8 cellular contexts compared by ENCODE assay signal in genomic region chr10:102504179-102504975, GRCh38. TPM values are rescaled to one million over a fixed set of nuclear protein-coding genes. Genes with fewer than 3 reads are reported as not detected.
DNase-seq lines count a peak whose midpoint lies in the region; ATAC-seq and TF ChIP-seq lines count a peak whose summit lies in the region.

No MANE protein-coding gene starts in this region.

- H3K36me3 Mint-ChIP-seq in endodermal cell (ENCODE audit: low read depth), result peaks cover 11% of the 10 kb centered on the region

- peaks cover 25% of the 10 kb centered on the region for H3K4me1 Mint-ChIP-seq in endodermal cell

- H3K4me1 ChIP-seq in HUES64 (ENCODE audit: insufficient read depth, low read length) (peaks cover 14% of the 10 kb centered on the region; the same call in 1 of the 2 replicates), endodermal cell (ENCODE audit: control insufficient read depth, insufficient read depth, low read length) (peaks cover 11% of the 10 kb centered on the region), mucosa of descending colon (ENCODE audit: low read depth) (peaks cover 14% of the 10 kb centered on the region)

- no peak for TF ChIP-seq CTCF in endodermal cell (conservative IDR thresholded peaks at IDR 0.05)
- TF ChIP-seq CTCF in mucosa of descending colon (IDR thresholded peaks at IDR 0.05), result no peak

- H3K36me3 ChIP-seq in HUES64 (ENCODE audit: insufficient read depth, low read length), result peaks cover 8% of the 10 kb centered on the region; the same call in 1 of the 2 replicates
- H3K36me3 ChIP-seq in endodermal cell (ENCODE audit: control insufficient read depth, insufficient read depth, low read length), result peaks cover 7% of the 10 kb centered on the region
- H3K36me3 ChIP-seq in mucosa of descending colon (ENCODE audit: low read depth), result peaks cover 4% of the 10 kb centered on the region

- H3K27ac Mint-ChIP-seq in endodermal cell, result peak overlapping the region; percentile 91

- intact Hi-C loops in mucosa of descending colon (cut with DNase I, micrococcal nuclease), result loop anchor here (5.0 to 10.0 kb wide), 2 partner anchors 78 to 80 kb away; no protein-coding TSS in a partner anchor

- H3K27me3 ChIP-seq in HUES64 (ENCODE audit: insufficient read depth, low read length), result peaks cover 12% of the 10 kb centered on the region
- H3K27me3 ChIP-seq in endodermal cell (ENCODE audit: control insufficient read depth, insufficient read depth, low read length, poor library complexity, severe bottlenecking), result no peaks in the 10 kb centered on the region

- DNase-seq in ACHN (peak; percentile 30), endodermal cell (peak; percentile 88), mucosa of descending colon (peak; percentile 44 to 68 (median 59)), occipital lobe (lab: John Stamatoyannopoulos, UW) (no peak), NCI-H2029 (lab: John Stamatoyannopoulos, UW) (no peak)
- peak; percentile 53 for DNase-seq in activated CD4-positive, alpha-beta T cell treated with anti-CD3 and anti-CD28 coated beads for 48 hours

- H3K9me3 Mint-ChIP-seq in endodermal cell, result no peaks in the 10 kb centered on the region

- under 1% methylated on average over 47 of the region's 47 CpGs for WGBS in HUES64
- WGBS in endodermal cell (ENCODE audit: insufficient coverage in 1 of 2, insufficient read length in 1 of 2), 2 experiments, result 0% methylated on average over 28 to 47 of the region's 47 CpGs

- ATAC-seq in mucosa of descending colon, result no peak

- peaks cover 12% of the 10 kb centered on the region for H3K27me3 Mint-ChIP-seq in endodermal cell (ENCODE audit: insufficient read depth)

- no peaks in the 10 kb centered on the region for H3K9me3 ChIP-seq in HUES64 (ENCODE audit: insufficient read depth, low read depth, low read length)
- H3K9me3 ChIP-seq in endodermal cell (ENCODE audit: control insufficient read depth, low read length), result no peaks in the 10 kb centered on the region
- H3K9me3 ChIP-seq in mucosa of descending colon, result no peaks in the 10 kb centered on the region

- in situ Hi-C loops in ACHN (cut with HindIII; ENCODE audit: low pct_ligation_motif_present, low pct_unique_long_range_greater_than_20kb, low sequenced_read_pairs), result loop anchor here (10.0 kb wide), 1 partner anchor 90 kb away; no protein-coding TSS in a partner anchor

- H3K9ac ChIP-seq in HUES64 (ENCODE audit: low read depth, low read length) (peak overlapping the region; percentile 52), endodermal cell (ENCODE audit: extremely low read depth, low read length, poor library complexity, severe bottlenecking) (peak overlapping the region; percentile 57)

- H3K27ac ChIP-seq in HUES64 (ENCODE audit: low read depth, low read length) (peak overlapping the region; percentile 15; the same call in 1 of the 2 replicates), endodermal cell (ENCODE audit: low read depth, low read length) (peak overlapping the region; percentile 53), temporal lobe (ENCODE audit: low read depth, low read length) (peak overlapping the region; percentile 34)

- H3K4me3 ChIP-seq in HUES64 (ENCODE audit: low read length), result peak overlapping the region; percentile 72
- H3K4me3 ChIP-seq in endodermal cell (ENCODE audit: low read length), result peak overlapping the region; percentile 92
- peak overlapping the region; percentile 66 for H3K4me3 ChIP-seq in mucosa of descending colon

- no peak overlapping the region for H3K4me3 Mint-ChIP-seq in endodermal cell

RNA-seq across cellular contexts. Expression of gene SUFU, which starts 0.6 kb away (rescaled TPM):
- polyA plus RNA-seq in HUES64 (2013, experiment 1 of 2), result 8.1 TPM
- polyA plus RNA-seq in HUES64 (2013, experiment 2 of 2), result 8.8 TPM
- total RNA-seq in endodermal cell (10 to 100 TPM; 19.1 to 20.6 TPM), mucosa of descending colon (10 to 100 TPM in 1 of 3 donors, 1 to 10 TPM in 2; 9.0 to 13.9 (median 9.5) TPM), temporal lobe (7.1 TPM), occipital lobe (3.1 TPM)
- 18.1 TPM for polyA plus RNA-seq in endodermal cell (2013, experiment 1 of 2)
- 17.4 TPM for polyA plus RNA-seq in endodermal cell (2013, experiment 2 of 2)

RNA-seq across cellular contexts. Expression of gene ACTR1A, which starts 1.9 kb away (rescaled TPM):
- polyA plus RNA-seq in HUES64 (2013, experiment 1 of 2), result 76.3 TPM
- polyA plus RNA-seq in HUES64 (2013, experiment 2 of 2), result 81.5 TPM
- total RNA-seq in endodermal cell (100 to 1,000 TPM in 1 of 2 donors, 10 to 100 TPM in 1; 91.6 to 114 TPM), mucosa of descending colon (100 to 1,000 TPM in 1 of 3 donors, 10 to 100 TPM in 2; 70.6 to 121 (median 77.7) TPM), temporal lobe (148 TPM), occipital lobe (164 TPM)
- polyA plus RNA-seq in endodermal cell (2013, experiment 1 of 2), result 128 TPM
- 120 TPM for polyA plus RNA-seq in endodermal cell (2013, experiment 2 of 2)

RNA-seq across cellular contexts. Expression of gene C10orf95, which starts 53.0 kb away (rescaled TPM):
- 0.15 TPM for polyA plus RNA-seq in HUES64 (2013, experiment 1 of 2)
- 0.44 TPM for polyA plus RNA-seq in HUES64 (2013, experiment 2 of 2)
- total RNA-seq in endodermal cell (under 1 TPM; 0.35 to 0.93 TPM), mucosa of descending colon (1 to 10 TPM in 2 of 3 donors, under 1 TPM in 1; 0.41 to 2.3 (median 2.0) TPM), temporal lobe (under 0.01 TPM), occipital lobe (not detected)
- polyA plus RNA-seq in endodermal cell (2013, experiment 1 of 2), result not detected
- 0.25 TPM for polyA plus RNA-seq in endodermal cell (2013, experiment 2 of 2)

Comparison
In these comparisons a context has a peak if more than half of its experiments do, and no peak if none do; other contexts are left out.
1. DNase-seq: peak in ACHN (single experiment), activated CD4-positive, alpha-beta T cell treated with anti-CD3 and anti-CD28 coated beads for 48 hours (single experiment), endodermal cell (single experiment) and mucosa of descending colon (3 of 3); none in occipital lobe (single experiment) and NCI-H2029 (single experiment).
2. Peak in every context shown above with its lines, with median percentiles within 50 percentile points of each other: H3K27ac ChIP-seq and H3K4me3 ChIP-seq.